ENCODE assay signal across 11 cellular contexts in genomic region chr20:3858689-3859088, GRCh38.
"Had no signal": no experiment of that assay in that cellular context is flagged by ENCODE, and none has a peak within 500 bp of the region (broad histone marks: within the 10 kb centered on the region; RNA-seq: fewer than 3 reads in every experiment).

No MANE protein-coding gene starts in this region.

- H3K4me1 Mint-ChIP-seq: GM23338 had no signal

- DNase-seq: GM23248, GOT3, H7, H9, HCEC 1CT, HFFc6 had no signal

- H3K9me3 Mint-ChIP-seq: HFFc6 had no signal

- H3K4me1 ChIP-seq: HAP-1 had no signal

- H3K4me3 ChIP-seq: GM23248, GM23338, HAP-1 had no signal

- H3K27ac ChIP-seq: GM23248 had no signal

- H3K4me2 ChIP-seq: GM23338 had no signal

- H3K9ac ChIP-seq: GM23248 had no signal

- H3K27ac Mint-ChIP-seq: H9, HFFc6 had no signal

- H2AFZ ChIP-seq: GM23248, GM23338 had no signal

- H3K9me3 ChIP-seq: HAP-1 had no signal

- H3K4me3 Mint-ChIP-seq: GM23338, H9, HFFc6 had no signal

- FAIRE-seq: H1, H54 had no signal

- ATAC-seq: GM23338, HCT116 had no signal
